8 cellular contexts compared by ENCODE assay signal in genomic region chr9:133375724-133376654, GRCh38. TPM values are rescaled to one million over a fixed set of nuclear protein-coding genes. Genes with fewer than 3 reads are reported as not detected.
DNase-seq lines count a peak whose midpoint lies in the region; ATAC-seq, FAIRE-seq and TF ChIP-seq lines count a peak whose summit lies in the region.

TSS of gene STKLD1 (plus strand) at chr9:133376366. CDS start at chr9:133376474, 108 bp downstream.
TSS of gene SURF4 (minus strand) at chr9:133376060. CDS start at chr9:133375969, 91 bp downstream.

- H3K4me3 ChIP-seq in Caco-2 (ENCODE audit: low read depth, low read length), result peak within 1 kb of the TSS; percentile 84
- H3K4me3 ChIP-seq in mesendoderm (ENCODE audit: low read length), result peak within 1 kb of the TSS; percentile 97

- H3K9ac ChIP-seq in mesendoderm (ENCODE audit: low read length), result peak within 1 kb of the TSS; percentile 96

- BruUV-seq in Caco-2 (replicated peaks; lab: Mats Ljungman, UMichigan), result no TSS peak

- intact Hi-C loops in Caco-2 (cut with micrococcal nuclease; ENCODE audit: unreplicated experiment), result loop anchor here (2.0 kb wide), 1 partner anchor 19 kb away; the partner anchor contains the start of genes SURF1 and SURF2

- H3K27me3 ChIP-seq in Caco-2 (replicated peaks; ENCODE audit: control insufficient read depth, insufficient read depth, low read length) (no peaks in the 10 kb centered on the region), mesendoderm (ENCODE audit: insufficient read depth, low read length, poor library complexity) (no peaks in the 10 kb centered on the region)

- H4K5ac ChIP-seq in mesendoderm (ENCODE audit: low read length), result no peak within 1 kb of the TSS

- peak within 1 kb of the TSS; percentile 97 for H4K8ac ChIP-seq in mesendoderm (ENCODE audit: low read depth, low read length)

- CTCF ChIA-PET in Caco-2 (lab: Charles Lee), result interaction anchor here (0.6 to 0.9 kb wide), 2 partner anchors 19 to 84 kb away, joined by 3 to 4 read pairs; partner anchors contain the start of gene CACFD1

- peak within 1 kb of the TSS; percentile 97 for H3K56ac ChIP-seq in mesendoderm (ENCODE audit: low read length)

- no peaks in the 10 kb centered on the region for H3K9me3 ChIP-seq in Caco-2

- peak within 1 kb of the TSS; percentile 80 for H3K23ac ChIP-seq in mesendoderm (ENCODE audit: low read length)

- no peaks in the 10 kb centered on the region for H3K9me3 Mint-ChIP-seq in Caco-2 (ENCODE audit: unreplicated experiment)
- H3K9me3 Mint-ChIP-seq in effector memory CD8-positive, alpha-beta T cell, result no peaks in the 10 kb centered on the region

- H3K27me3 Mint-ChIP-seq in Caco-2 (ENCODE audit: insufficient read depth, unreplicated experiment), result no peaks in the 10 kb centered on the region
- H3K27me3 Mint-ChIP-seq in effector memory CD8-positive, alpha-beta T cell, result no peaks in the 10 kb centered on the region

- peaks cover 47% of the 10 kb centered on the region for H3K36me3 Mint-ChIP-seq in Caco-2 (ENCODE audit: insufficient read depth, unreplicated experiment)
- peaks cover 44% of the 10 kb centered on the region for H3K36me3 Mint-ChIP-seq in effector memory CD8-positive, alpha-beta T cell (ENCODE audit: insufficient read depth)

- H3K4me1 Mint-ChIP-seq in Caco-2 (ENCODE audit: low read depth, unreplicated experiment), result peaks cover 8% of the 10 kb centered on the region
- peaks cover 20 to 33% of the 10 kb centered on the region in 2 donors for H3K4me1 Mint-ChIP-seq in effector memory CD8-positive, alpha-beta T cell (ENCODE audit: low read depth in 2 of 2)

- no peak within 1 kb of the TSS for H2BK15ac ChIP-seq in mesendoderm (replicated peaks; ENCODE audit: low read depth)

- POLR2A ChIA-PET in Caco-2 (lab: Charles Lee), result interaction anchor here (0.8 to 1.3 kb wide), 3 partner anchors 13 to 83 kb away, joined by 3 to 5 read pairs (median 5); partner anchors contain the start of genes CACFD1, MED22 and RPL7A

- peak within 1 kb of the TSS; percentile 96 for H3K27ac Mint-ChIP-seq in Caco-2 (ENCODE audit: unreplicated experiment)
- peak within 1 kb of the TSS; percentile 97 to 98 for H3K27ac Mint-ChIP-seq in effector memory CD8-positive, alpha-beta T cell

- peaks cover 26% of the 10 kb centered on the region for H3K79me1 ChIP-seq in mesendoderm (ENCODE audit: low read length)

- H3K18ac ChIP-seq in mesendoderm (ENCODE audit: low read length), result peak within 1 kb of the TSS; percentile 97

- ATAC-seq in GM21390 (IDR thresholded peaks at IDR 0.05; ENCODE audit: unreplicated experiment), result peak; percentile 79
- peak; percentile 78 for ATAC-seq in effector memory CD8-positive, alpha-beta T cell (replicated peaks)

- peak; percentile 16 for FAIRE-seq in HTR-8/SVneo (lab: Jason Lieb, UNC)

- H3K4me3 Mint-ChIP-seq in Caco-2 (ENCODE audit: unreplicated experiment), result peak within 1 kb of the TSS; percentile 89
- peak within 1 kb of the TSS; percentile 93 to 94 for H3K4me3 Mint-ChIP-seq in effector memory CD8-positive, alpha-beta T cell

- WGBS in mesendoderm (ENCODE audit: extremely low coverage, insufficient coverage, low lambda C conversion rate), result no CpG with 5 or more reads among the region's 120 CpGs

- no peak within 1 kb of the TSS for H2BK5ac ChIP-seq in mesendoderm (ENCODE audit: low read length)

- H3K36me3 ChIP-seq in Caco-2 (ENCODE audit: control insufficient read depth, insufficient read depth, low read length), result peaks cover 3% of the 10 kb centered on the region; the same call in 1 of the 2 replicates
- H3K36me3 ChIP-seq in mesendoderm (ENCODE audit: control insufficient read depth, insufficient read depth, low read length), result peaks cover 9% of the 10 kb centered on the region

- no peak within 1 kb of the TSS for H2AK5ac ChIP-seq in mesendoderm (ENCODE audit: low read length)

- no peak for TF ChIP-seq CTCF in Caco-2 (IDR thresholded peaks at IDR 0.05; ENCODE audit: insufficient read depth in 1 of 2, low read depth in 1 of 2, low read length in 1 of 2, severe bottlenecking in 1 of 2, unreplicated experiment in 1 of 2)

- H3K4ac ChIP-seq in mesendoderm (ENCODE audit: low read depth, low read length), result peak within 1 kb of the TSS; percentile 99

- peak; percentile 95 to 98 for DNase-seq in Caco-2
- peak; percentile 91 for DNase-seq in HTR-8/SVneo (ENCODE audit: insufficient read length, low spot score)
- peak; percentile 91 to 96 for DNase-seq in NOMO-1 (lab: John Stamatoyannopoulos, UW; ENCODE audit: unreplicated experiment in 2 of 2)
- DNase-seq in activated CD8-positive, alpha-beta memory T cell treated with anti-CD3 and anti-CD28 coated beads for 48 hours (ENCODE audit: low read depth in 2 of 3, low spot score in 2 of 3), result peak; percentile 93 to 96 (median 93)
- peak; percentile 94 to 96 (median 96) for DNase-seq in effector memory CD8-positive, alpha-beta T cell
- DNase-seq in mesendoderm, result peak; percentile 98
- peak; percentile 89 for DNase-seq in stimulated activated CD8-positive, alpha-beta memory T cell treated with anti-CD3 and anti-CD28 coated beads, Interleukin-12 subunit alpha, Interleukin-12 subunit beta, amount 100 ng/mL, for 24 hours (ENCODE audit: extremely low read depth)

- peak within 1 kb of the TSS; percentile 88 for H3K4me2 ChIP-seq in mesendoderm (ENCODE audit: low read length)

- peak within 1 kb of the TSS; percentile 95 for H3K27ac ChIP-seq in mesendoderm (ENCODE audit: low read depth, low read length)

- peaks cover 39% of the 10 kb centered on the region for H3K79me2 ChIP-seq in mesendoderm (ENCODE audit: control insufficient read depth, insufficient read depth, low read length)

- peaks cover 6% of the 10 kb centered on the region; the same call in 1 of the 2 replicates for H3K4me1 ChIP-seq in Caco-2
- no peaks in the 10 kb centered on the region for H3K4me1 ChIP-seq in mesendoderm (ENCODE audit: control insufficient read depth, low read depth, low read length)

- H2BK120ac ChIP-seq in mesendoderm (ENCODE audit: low read depth, low read length), result peak within 1 kb of the TSS; percentile 79

RNA-seq across cellular contexts. Expression of gene STKLD1, which starts in this region (rescaled TPM):
- total RNA-seq in Caco-2 (2022), result 3.4 and 4.1 TPM in 2 replicates
- 0.11 TPM for polyA plus RNA-seq in mesendoderm (2013, experiment 1 of 2)
- not detected for polyA plus RNA-seq in mesendoderm (2013, experiment 2 of 2)

RNA-seq across cellular contexts. Expression of gene SURF4, which starts in this region (rescaled TPM):
- 239 and 253 TPM in 2 replicates for total RNA-seq in Caco-2 (2022)
- 118 TPM for polyA plus RNA-seq in mesendoderm (2013, experiment 1 of 2)
- polyA plus RNA-seq in mesendoderm (2013, experiment 2 of 2), result 119 TPM

Comparison
In these comparisons a context has a peak if more than half of its experiments do, and no peak if none do; other contexts are left out.
1. Peak in every context shown above with its lines: DNase-seq, ATAC-seq, H3K4me3 ChIP-seq and H3K27ac ChIP-seq.